ENCODE assay signal across 8 cellular contexts in genomic region chr1:40691538-40692428, GRCh38. TPM values are rescaled to one million over a fixed set of nuclear protein-coding genes. Genes with fewer than 3 reads are reported as not detected.
DNase-seq lines count a peak whose midpoint lies in the region; ATAC-seq and TF ChIP-seq lines count a peak whose summit lies in the region.

NFYC (plus strand) TSS chr1:40691704; CDS start chr1:40738844, 47,140 bp downstream.

- peak; percentile 96 for DNase-seq in CMK (ENCODE audit: low read depth)
- DNase-seq in GM20000 (ENCODE audit: low spot score): peak; percentile 94
- DNase-seq in HT1080 (ENCODE audit: low read depth): peak; percentile 93
- peak; percentile 97 for DNase-seq in NOMO-1 treated with DMSO at 0.1 percent for 48 hours (lab: John Stamatoyannopoulos, UW; ENCODE audit: unreplicated experiment)
- DNase-seq in activated CD8-positive, alpha-beta memory T cell treated with anti-CD3 and anti-CD28 coated beads for 4 hours (ENCODE audit: low read depth in 2 of 2): peak; percentile 88 to 94
- DNase-seq in effector memory CD8-positive, alpha-beta T cell: peak; percentile 90 to 94 (median 91)
- DNase-seq in memory B cell (ENCODE audit: low spot score in 2 of 2): peak; percentile 89 to 97
- peak; percentile 87 for DNase-seq in stimulated activated CD8-positive, alpha-beta memory T cell treated with anti-CD3 and anti-CD28 coated beads, Interleukin-12 subunit alpha, Interleukin-12 subunit beta, amount 100 ng/mL, for 24 hours (ENCODE audit: extremely low read depth)

- no peaks in the 10 kb centered on the region for H3K9me3 Mint-ChIP-seq in effector memory CD8-positive, alpha-beta T cell
- no peaks in the 10 kb centered on the region for H3K9me3 Mint-ChIP-seq in memory B cell

- ATAC-seq in effector memory CD8-positive, alpha-beta T cell (replicated peaks): peak; percentile 79
- ATAC-seq in memory B cell (ENCODE audit: low read depth): peak; percentile 80

- H3K4me1 Mint-ChIP-seq in effector memory CD8-positive, alpha-beta T cell (ENCODE audit: low read depth in 2 of 2): peaks cover 48 to 64% of the 10 kb centered on the region in 2 donors
- peaks cover 42% of the 10 kb centered on the region for H3K4me1 Mint-ChIP-seq in memory B cell

- H3K27me3 Mint-ChIP-seq in effector memory CD8-positive, alpha-beta T cell: no peaks in the 10 kb centered on the region
- no peaks in the 10 kb centered on the region for H3K27me3 Mint-ChIP-seq in memory B cell

- H3K4me3 Mint-ChIP-seq in effector memory CD8-positive, alpha-beta T cell: peak within 1 kb of the TSS; percentile 97 to 98
- peak within 1 kb of the TSS; percentile 93 for H3K4me3 Mint-ChIP-seq in memory B cell

- peaks cover 14% of the 10 kb centered on the region for H3K36me3 Mint-ChIP-seq in effector memory CD8-positive, alpha-beta T cell (ENCODE audit: insufficient read depth)
- H3K36me3 Mint-ChIP-seq in memory B cell: peaks cover 9% of the 10 kb centered on the region

- TF ChIP-seq CTCF in GM20000 (IDR thresholded peaks at IDR 0.05; ENCODE audit: extremely low read depth, missing control alignments): no peak

- peak within 1 kb of the TSS; percentile 96 to 98 for H3K27ac Mint-ChIP-seq in effector memory CD8-positive, alpha-beta T cell
- H3K27ac Mint-ChIP-seq in memory B cell: peak within 1 kb of the TSS; percentile 98

RNA-seq across cellular contexts. Expression of gene NFYC, which starts in this region (rescaled TPM):
- total RNA-seq in HT1080 (2014; rRNA removed; shearing (Covaris generic)): 35.8 and 54.1 TPM in 2 replicates
- 58.3 and 61.4 TPM in 2 replicates for polyA plus RNA-seq in HT1080 (2015; cell fraction: cytosol; rRNA removed)
- polyA plus RNA-seq in HT1080 (2015; cell fraction: nucleus; rRNA removed): 63.6 and 68.0 TPM in 2 replicates

Comparison
In these comparisons a context has a peak if more than half of its experiments do, and no peak if none do; other contexts are left out.
1. Peak in every context shown above with its lines: DNase-seq and ATAC-seq.